1 cellular context compared by ENCODE assay signal in genomic region chr6:2766767-2767314, GRCh38.
TF ChIP-seq lines count a peak whose summit lies in the region.

No MANE protein-coding gene starts in this region.

TF ChIP-seq in GM12878, 131 proteins besides CTCF, POLR2A, EP300 and RAD21 (continued from another document):
- TF ChIP-seq IRF5 (IDR thresholded peaks at IDR 0.05; ENCODE audit: borderline replicate concordance) (no peak), DPF2 (IDR thresholded peaks at IDR 0.05) (no peak), RFX5 (IDR thresholded peaks at IDR 0.05; ENCODE audit: low read depth, low read length) (no peak), RAD51 (IDR thresholded peaks at IDR 0.05) (no peak)
